In genomic region chr22:45867118-45867905, GRCh38 we compare ENCODE assay signal across 11 cellular contexts.
DNase-seq lines count a peak whose midpoint lies in the region; ATAC-seq and TF ChIP-seq lines count a peak whose summit lies in the region.
"Had no signal": no experiment of that assay in that cellular context is flagged by ENCODE, and none has a peak within 500 bp of the region (broad histone marks: within the 10 kb centered on the region; RNA-seq: fewer than 3 reads in every experiment).

No MANE protein-coding gene starts in this region.

- peaks cover 4% of the 10 kb centered on the region for H3K9me3 Mint-ChIP-seq in progenitor cell of endocrine pancreas (ENCODE audit: low read depth)

- H3K36me3 Mint-ChIP-seq in progenitor cell of endocrine pancreas (ENCODE audit: insufficient read depth) = peaks cover 3% of the 10 kb centered on the region

- H3K4me1 ChIP-seq in right cardiac atrium (ENCODE audit: control insufficient read depth, insufficient read depth, low read length) (no peaks in the 10 kb centered on the region), SJCRH30 (no peaks in the 10 kb centered on the region)

- peaks cover 60% of the 10 kb centered on the region for H3K27me3 Mint-ChIP-seq in progenitor cell of endocrine pancreas

- no peaks in the 10 kb centered on the region for H3K9me3 ChIP-seq in right cardiac atrium (ENCODE audit: control insufficient read depth, low read length)
- no peaks in the 10 kb centered on the region for H3K9me3 ChIP-seq in SJCRH30 (replicated peaks)

- H3K4me3 Mint-ChIP-seq in progenitor cell of endocrine pancreas (ENCODE audit: low read depth) = peak overlapping the region; percentile 48
- H3K4me3 Mint-ChIP-seq: activated B cell treated with CpG ODN at 0.5 μM for 24 hours had no signal

- DNase-seq in EL (peak; percentile 40), astrocyte of the hippocampus (ENCODE audit: low read depth, low spot score) (peak; percentile 80), right cardiac atrium (peak; percentile 16 to 68 (median 64)), progenitor cell of endocrine pancreas (ENCODE audit: low spot score, unreplicated experiment) (no peak), amygdala (lab: John Stamatoyannopoulos, UW) (no peak), SJCRH30 (no peak)
- DNase-seq: activated B cell treated with CpG ODN at 0.5 μM for 24 hours, cortex of kidney, NCI-H1436 treated with DMSO at 0.1 percent for 48 hours had no signal

- H3K4me3 ChIP-seq in right cardiac atrium (ENCODE audit: low read length) = peak overlapping the region; percentile 3
- no peak overlapping the region for H3K4me3 ChIP-seq in SJCRH30

- peak; percentile 66 to 76 for ATAC-seq in right cardiac atrium
- no peak for ATAC-seq in HG02610 (IDR thresholded peaks at IDR 0.05; ENCODE audit: unreplicated experiment)
- no peak for ATAC-seq in GM19324 (IDR thresholded peaks at IDR 0.05; ENCODE audit: low FRiP score, unreplicated experiment)

- H3K27ac ChIP-seq in right cardiac atrium (ENCODE audit: low read length) = no peak overlapping the region
- no peak overlapping the region for H3K27ac ChIP-seq in SJCRH30

- no peak overlapping the region for H3K27ac Mint-ChIP-seq in progenitor cell of endocrine pancreas
- H3K27ac Mint-ChIP-seq: activated B cell treated with CpG ODN at 0.5 μM for 24 hours had no signal

- 3% methylated on average over 87 of the region's 87 CpGs for WGBS in right cardiac atrium

- H3K27me3 ChIP-seq in right cardiac atrium (ENCODE audit: control insufficient read depth, insufficient read depth) (no peaks in the 10 kb centered on the region), SJCRH30 (no peaks in the 10 kb centered on the region)

- H3K36me3 ChIP-seq in SJCRH30 = no peaks in the 10 kb centered on the region

- peak; percentile 49 for TF ChIP-seq CTCF in progenitor cell of endocrine pancreas (IDR thresholded peaks at IDR 0.05; ENCODE audit: unreplicated experiment)

- intact Hi-C loops in right cardiac atrium (cut with DNase I) = loop anchor here in 2 of 4 donors (5.0 to 10.0 kb wide), 3 partner anchors 220 to 283 kb away; no protein-coding TSS in a partner anchor

- H3K4me1 Mint-ChIP-seq in progenitor cell of endocrine pancreas (ENCODE audit: low read depth) = peaks cover 17% of the 10 kb centered on the region

Comparison
In these comparisons a context has a peak if more than half of its experiments do, and no peak if none do; other contexts are left out.
1. DNase-seq: peak in EL (single experiment), astrocyte of the hippocampus (single experiment) and right cardiac atrium (3 of 3); none in progenitor cell of endocrine pancreas (single experiment), amygdala (0 of 56) and SJCRH30 (0 of 2).
2. ATAC-seq: peak in right cardiac atrium (2 of 2); none in HG02610 (single experiment) and GM19324 (single experiment).